ENCODE assay signal across 19 cellular contexts in genomic region chr15:56667517-56667916, GRCh38.
A peak's percentile ranks its signal among the peaks of the same experiment; 100 is the strongest.
DNase-seq lines count a peak whose midpoint lies in the region; ATAC-seq, FAIRE-seq and TF ChIP-seq lines count a peak whose summit lies in the region.
"Had no signal": no experiment of that assay in that cellular context is flagged by ENCODE, and none has a peak within 500 bp of the region (broad histone marks: within the 10 kb centered on the region; RNA-seq: fewer than 3 reads in every experiment).

No MANE protein-coding gene starts in this region.

- RAD21 ChIA-PET in GM12878 (lab: Charles Lee; ENCODE audit: unreplicated experiment) = no interaction called here

- SMC1A ChIA-PET in GM12878 (lab: Charles Lee; ENCODE audit: uncharacterized antibody, unreplicated experiment) = no interaction called here

- intact Hi-C loops in GM12878 (cut with micrococcal nuclease; ENCODE audit: unreplicated experiment) = no loop called here
- intact Hi-C loops in upper lobe of right lung (cut with DNase I) = no loop called here

- no peak for TF ChIP-seq RAD21 in GM12878 (IDR thresholded peaks at IDR 0.05; ENCODE audit: insufficient read depth, low read depth, low read length)

- POLR2A ChIA-PET in GM12878 (lab: Charles Lee) = no interaction called here

- peak; percentile 23 for FAIRE-seq in GM12878 (lab: Jason Lieb, UNC)

- no peaks in the 10 kb centered on the region for H3K79me2 ChIP-seq in GM12878 (ENCODE audit: control insufficient read depth, insufficient read depth, low read length)

- no peak overlapping the region for H3K4me2 ChIP-seq in GM12878 (ENCODE audit: control insufficient read depth, insufficient read depth)
- H3K4me2 ChIP-seq: BLaER1 treated with 17β-estradiol and CSF1 and Interleukin-3, amounts not matched to agents 10 nM and 100 nM; PC-9 had no signal

- no peaks in the 10 kb centered on the region for H3K9me3 ChIP-seq in GM12878 (replicated peaks; ENCODE audit: control insufficient read depth, insufficient read depth, low read length)
- H3K9me3 ChIP-seq in upper lobe of right lung = no peaks in the 10 kb centered on the region
- H3K9me3 ChIP-seq: BLaER1 treated with 17β-estradiol and CSF1 and Interleukin-3, amounts not matched to agents 10 nM and 100 nM had no signal

- no peaks in the 10 kb centered on the region for H4K20me1 ChIP-seq in GM12878 (ENCODE audit: control insufficient read depth, insufficient read depth)
- H4K20me1 ChIP-seq: BLaER1 treated with 17β-estradiol and CSF1 and Interleukin-3, amounts not matched to agents 10 nM and 100 nM had no signal

- WGBS in GM12878 (ENCODE audit: insufficient coverage, insufficient replicate concordance, low lambda C conversion rate, missing lambda C conversion rate) = 100% methylated on average over 1 of the region's 1 CpG

- no peak for ATAC-seq in GM12878
- ATAC-seq in upper lobe of right lung = peak; percentile 87

- peaks cover 0 to 7% of the 10 kb centered on the region in 2 experiments; a peak in 2 of 4 replicates for H3K36me3 ChIP-seq in GM12878 (ENCODE audit: control insufficient read depth in 2 of 2, insufficient read depth in 2 of 2, low read length in 1 of 2)
- H3K36me3 ChIP-seq in upper lobe of right lung = peaks cover 74% of the 10 kb centered on the region

- H3K4me3 ChIP-seq in GM12878 (no peak overlapping the region), upper lobe of right lung (no peak overlapping the region)
- H3K4me3 ChIP-seq: BLaER1 treated with 17β-estradiol and CSF1 and Interleukin-3, amounts not matched to agents 10 nM and 100 nM; PC-9; SK-N-MC had no signal

- H3K27ac ChIP-seq in GM12878 (ENCODE audit: control insufficient read depth, insufficient read depth) = no peak overlapping the region
- no peak overlapping the region for H3K27ac ChIP-seq in upper lobe of right lung
- H3K27ac ChIP-seq: BLaER1 treated with 17β-estradiol and CSF1 and Interleukin-3, amounts not matched to agents 10 nM and 100 nM; PC-9; SK-N-MC had no signal

- CTCF ChIA-PET in GM12878 (lab: Yijun Ruan, JAX) = interaction anchor here (1.3 kb wide), 1 partner anchor 16 kb away, joined by 3 read pairs; no protein-coding TSS in a partner anchor

- in situ Hi-C loops in GM12878 (cut with MboI) = no loop called here

- no peak overlapping the region for H3K9ac ChIP-seq in GM12878 (ENCODE audit: control insufficient read depth, insufficient read depth, low read length)
- H3K9ac ChIP-seq: BLaER1 treated with 17β-estradiol and CSF1 and Interleukin-3, amounts not matched to agents 10 nM and 100 nM had no signal

- TF ChIP-seq POLR2A in GM12878 (IDR thresholded peaks at IDR 0.05; ENCODE audit: low read depth, low read length) = no peak

- TF ChIP-seq CTCF in GM12878 (IDR thresholded peaks at IDR 0.05 in 2 of 3, conservative IDR thresholded peaks at IDR 0.05 in 1 of 3; ENCODE audit: control insufficient read depth in 2 of 3, extremely low read depth in 1 of 3, insufficient read depth in 1 of 3, low read depth in 3 of 3, low read length in 3 of 3) (no peak), upper lobe of right lung (IDR thresholded peaks at IDR 0.05) (no peak)

- H3K27me3 ChIP-seq in GM12878 (replicated peaks in 1 of 2; ENCODE audit: control insufficient read depth in 2 of 2, insufficient read depth in 2 of 2, low read length in 1 of 2) (no peaks in the 10 kb centered on the region), upper lobe of right lung (no peaks in the 10 kb centered on the region)
- H3K27me3 ChIP-seq: BLaER1 treated with 17β-estradiol and CSF1 and Interleukin-3, amounts not matched to agents 10 nM and 100 nM had no signal

- no peak for TF ChIP-seq EP300 in GM12878 (IDR thresholded peaks at IDR 0.05; ENCODE audit: borderline replicate concordance in 1 of 2, control insufficient read depth in 1 of 2, low read depth in 2 of 2, low read length in 2 of 2)

- H3K4me1 ChIP-seq in GM12878 (ENCODE audit: control insufficient read depth, insufficient read depth, low read length) (no peaks in the 10 kb centered on the region), upper lobe of right lung (no peaks in the 10 kb centered on the region)
- H3K4me1 ChIP-seq: BLaER1 treated with 17β-estradiol and CSF1 and Interleukin-3, amounts not matched to agents 10 nM and 100 nM had no signal

- no TSS peak for BruUV-seq in GM12878 (replicated peaks; lab: Mats Ljungman, UMichigan)

- DNase-seq in SKM-1 treated with dmso at 0.1 percent for 144 hours (lab: John Stamatoyannopoulos, UW; ENCODE audit: unreplicated experiment) (peak; percentile 31), SKM-1 (lab: John Stamatoyannopoulos, UW; ENCODE audit: unreplicated experiment) (no peak), GM12878 (ENCODE audit: low read depth, low spot score) (no peak), medulla oblongata (ENCODE audit: extremely low spot score) (peak; percentile 14), upper lobe of right lung (no peak), SHP77 treated with DMSO at 0.1 percent for 48 hours (lab: John Stamatoyannopoulos, UW) (no peak), GM19240 (ENCODE audit: insufficient read length, low spot score) (no peak), NCI-H226 (no peak)
- DNase-seq: DMS 273 treated with DMSO at 0.1 percent for 48 hours, EL, H7, MM.1S, NCI-H1417 treated with DMSO at 0.1 percent for 48 hours, NCI-H2029, NCI-H510A treated with DMSO at 0.1 percent for 48 hours, NCI-H82, PC-9 had no signal

- H2AFZ ChIP-seq in GM12878 (ENCODE audit: control insufficient read depth, low read depth, low read length) = no peak overlapping the region
- H2AFZ ChIP-seq: PC-9 had no signal

TF ChIP-seq in GM12878, 131 proteins besides CTCF, POLR2A, EP300 and RAD21:
- no peak for TF ChIP-seq SMAD5 (IDR thresholded peaks at IDR 0.05; ENCODE audit: low read depth)
- TF ChIP-seq CREB1 (IDR thresholded peaks at IDR 0.05; ENCODE audit: low read depth) = no peak
- no peak for TF ChIP-seq USF1 (IDR thresholded peaks at IDR 0.05; ENCODE audit: borderline replicate concordance, extremely low read length, insufficient read depth, low read depth, low read length)
- TF ChIP-seq MYB (IDR thresholded peaks at IDR 0.05; ENCODE audit: borderline replicate concordance, low read depth, low read length) = no peak
- no peak for TF ChIP-seq RCOR1 (conservative IDR thresholded peaks at IDR 0.05; ENCODE audit: low read depth, low read length)

Comparison
In these comparisons a context has a peak if more than half of its experiments do, and no peak if none do; other contexts are left out.
1. DNase-seq: peak in SKM-1 treated with dmso at 0.1 percent for 144 hours (single experiment) and medulla oblongata (single experiment); none in SKM-1 (single experiment), GM12878 (single experiment), upper lobe of right lung (single experiment), SHP77 treated with DMSO at 0.1 percent for 48 hours (single experiment), GM19240 (single experiment) and NCI-H226 (single experiment).